20 cellular contexts compared by ENCODE assay signal in the genomic region with DNA sequence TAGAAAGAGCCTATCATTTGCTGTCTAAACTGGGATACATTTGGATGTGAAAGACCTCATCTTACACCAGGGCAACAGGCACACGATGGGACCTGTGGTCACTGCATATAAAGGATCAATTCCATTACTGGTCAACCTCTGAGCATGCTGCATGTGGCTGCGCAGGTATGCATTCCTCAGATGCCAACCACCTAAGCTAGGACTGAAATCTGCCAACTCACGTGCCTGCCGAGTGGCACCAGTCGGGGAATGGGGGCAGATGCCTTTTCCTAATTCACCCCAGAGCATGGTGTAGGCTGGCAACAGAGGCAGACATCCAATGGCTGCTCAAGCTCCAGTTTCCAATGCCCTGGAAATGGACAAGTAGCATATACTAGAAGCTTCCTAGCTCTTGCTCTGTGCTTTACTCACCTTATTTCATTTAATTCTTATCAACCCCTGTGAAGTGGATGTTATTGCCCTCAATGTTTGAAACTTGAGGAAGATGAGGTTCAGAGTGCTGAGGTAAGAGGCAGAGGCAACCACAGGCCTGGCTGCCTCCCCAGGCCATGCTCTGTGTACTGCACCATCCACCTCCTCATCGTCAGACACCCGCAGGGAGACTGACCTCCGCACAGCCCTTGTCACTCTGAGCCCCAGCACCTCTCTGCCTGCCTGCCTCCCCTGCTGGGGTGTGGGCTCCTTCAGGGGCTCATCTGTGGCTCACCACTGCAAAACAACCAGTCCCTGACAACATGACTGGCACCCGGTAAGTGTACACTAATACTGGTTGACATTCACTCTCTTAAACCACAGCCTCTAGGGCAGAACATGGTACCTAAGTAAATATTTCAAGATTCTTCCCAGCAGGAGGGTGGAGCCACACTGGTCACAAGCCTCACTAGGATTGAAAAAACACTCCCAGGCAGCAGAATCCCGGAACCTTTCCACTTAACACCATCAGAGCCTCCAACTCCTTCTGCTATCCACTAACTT.
DNase-seq lines count a peak whose midpoint lies in the region; ATAC-seq and TF ChIP-seq lines count a peak whose summit lies in the region.
"Had no signal": no experiment of that assay in that cellular context is flagged by ENCODE, and none has a peak within 500 bp of the region (broad histone marks: within the 10 kb centered on the region; RNA-seq: fewer than 3 reads in every experiment).

No MANE protein-coding gene starts in this region.

- DNase-seq in SIG-M5 treated with dmso at 0.1 percent for 504 hours (lab: John Stamatoyannopoulos, UW; ENCODE audit: unreplicated experiment), result peak; percentile 30
- no peak for DNase-seq in SIG-M5 (lab: John Stamatoyannopoulos, UW)
- DNase-seq in NCI-H2227 treated with DMSO at 0.1 percent for 48 hours (lab: John Stamatoyannopoulos, UW), result peak; percentile 8
- no peak for DNase-seq in left lung
- no peak for DNase-seq in D341Med (ENCODE audit: low spot score)
- DNase-seq in DMS53 treated with DMSO at 0.1 percent for 48 hours (lab: John Stamatoyannopoulos, UW; ENCODE audit: unreplicated experiment), result no peak
- no peak for DNase-seq in activated CD4-positive, alpha-beta T cell treated with anti-CD3 and anti-CD28 coated beads, Interleukin-2, amount 50 U/mL, for 1 hour
- DNase-seq in activated CD4-positive, alpha-beta T cell treated with anti-CD3 and anti-CD28 coated beads, Interleukin-2, amount 10 ng/mL, durations not matched to agents 24 days and 14 days, result no peak
- DNase-seq: ACHN; activated CD4-positive, alpha-beta T cell treated with anti-CD3 and anti-CD28 coated beads for 4 hours; activated CD8-positive, alpha-beta memory T cell treated with anti-CD3 and anti-CD28 coated beads, Interleukin-2, amount 50 U/mL, for 48 hours; activated gamma-delta T cell; adrenal gland; foreskin melanocyte; hippocampal formation; MG63; NCI-H526 treated with DMSO at 0.1 percent for 48 hours; right lobe of liver had no signal

- no peak for TF ChIP-seq CTCF in left lung (IDR thresholded peaks at IDR 0.05)

- peaks cover 0 to 19% of the 10 kb centered on the region in 2 donors for H3K36me3 ChIP-seq in left lung
- H3K36me3 ChIP-seq: adrenal gland, MG63, right lobe of liver had no signal

- no peaks in the 10 kb centered on the region for H3K27me3 ChIP-seq in left lung
- H3K27me3 ChIP-seq: adrenal gland; BLaER1 treated with 17β-estradiol and CSF1 and Interleukin-3, amounts not matched to agents 10 nM and 100 nM; MG63; right lobe of liver had no signal

- no peak overlapping the region for H3K4me3 ChIP-seq in left lung
- H3K4me3 ChIP-seq: adrenal gland; BLaER1 treated with 17β-estradiol and CSF1 and Interleukin-3, amounts not matched to agents 10 nM and 100 nM; MG63; right lobe of liver had no signal

- intact Hi-C loops in left lung (cut with DNase I), result no loop called here
- intact Hi-C loops in activated CD4-positive, alpha-beta T cell treated with anti-CD3 and anti-CD28 coated beads, Interleukin-2, amount 10 ng/mL, durations not matched to agents 24 days and 14 days (cut with micrococcal nuclease), result no loop called here

- ATAC-seq in left lung, result peak; percentile 89

- H3K36me3 Mint-ChIP-seq in activated CD4-positive, alpha-beta T cell treated with anti-CD3 and anti-CD28 coated beads, Interleukin-2, amount 10 ng/mL, durations not matched to agents 24 days and 14 days (ENCODE audit: low read depth), result peaks cover 3% of the 10 kb centered on the region

- no peaks in the 10 kb centered on the region for H3K27me3 Mint-ChIP-seq in activated CD4-positive, alpha-beta T cell treated with anti-CD3 and anti-CD28 coated beads, Interleukin-2, amount 10 ng/mL, durations not matched to agents 24 days and 14 days

- peaks cover 0 to 19% of the 10 kb centered on the region in 2 donors for H3K9me3 ChIP-seq in left lung
- H3K9me3 ChIP-seq: right lobe of liver had no signal

- H3K9me3 Mint-ChIP-seq in activated CD4-positive, alpha-beta T cell treated with anti-CD3 and anti-CD28 coated beads, Interleukin-2, amount 10 ng/mL, durations not matched to agents 24 days and 14 days, result peaks cover 12% of the 10 kb centered on the region

- H3K4me3 Mint-ChIP-seq in activated CD4-positive, alpha-beta T cell treated with anti-CD3 and anti-CD28 coated beads, Interleukin-2, amount 10 ng/mL, durations not matched to agents 24 days and 14 days, result no peak overlapping the region

- H3K4me1 Mint-ChIP-seq in activated CD4-positive, alpha-beta T cell treated with anti-CD3 and anti-CD28 coated beads, Interleukin-2, amount 10 ng/mL, durations not matched to agents 24 days and 14 days, result no peaks in the 10 kb centered on the region

- H3K4me1 ChIP-seq in left lung, result no peaks in the 10 kb centered on the region
- H3K4me1 ChIP-seq: adrenal gland; BLaER1 treated with 17β-estradiol and CSF1 and Interleukin-3, amounts not matched to agents 10 nM and 100 nM; right lobe of liver had no signal

- H3K27ac ChIP-seq in left lung, result no peak overlapping the region
- H3K27ac ChIP-seq: adrenal gland; BLaER1 treated with 17β-estradiol and CSF1 and Interleukin-3, amounts not matched to agents 10 nM and 100 nM; epithelial cell of prostate; right lobe of liver had no signal

- no peak overlapping the region for H3K27ac Mint-ChIP-seq in activated CD4-positive, alpha-beta T cell treated with anti-CD3 and anti-CD28 coated beads, Interleukin-2, amount 10 ng/mL, durations not matched to agents 24 days and 14 days

Comparison
In these comparisons a context has a peak if more than half of its experiments do, and no peak if none do; other contexts are left out.
1. DNase-seq: peak in SIG-M5 treated with dmso at 0.1 percent for 504 hours (single experiment) and NCI-H2227 treated with DMSO at 0.1 percent for 48 hours (single experiment); none in SIG-M5 (single experiment), left lung (0 of 2), D341Med (single experiment), DMS53 treated with DMSO at 0.1 percent for 48 hours (single experiment), activated CD4-positive, alpha-beta T cell treated with anti-CD3 and anti-CD28 coated beads, Interleukin-2, amount 50 U/mL, for 1 hour (single experiment) and activated CD4-positive, alpha-beta T cell treated with anti-CD3 and anti-CD28 coated beads, Interleukin-2, amount 10 ng/mL, durations not matched to agents 24 days and 14 days (single experiment).